18 cellular contexts compared by ENCODE assay signal in the genomic region with DNA sequence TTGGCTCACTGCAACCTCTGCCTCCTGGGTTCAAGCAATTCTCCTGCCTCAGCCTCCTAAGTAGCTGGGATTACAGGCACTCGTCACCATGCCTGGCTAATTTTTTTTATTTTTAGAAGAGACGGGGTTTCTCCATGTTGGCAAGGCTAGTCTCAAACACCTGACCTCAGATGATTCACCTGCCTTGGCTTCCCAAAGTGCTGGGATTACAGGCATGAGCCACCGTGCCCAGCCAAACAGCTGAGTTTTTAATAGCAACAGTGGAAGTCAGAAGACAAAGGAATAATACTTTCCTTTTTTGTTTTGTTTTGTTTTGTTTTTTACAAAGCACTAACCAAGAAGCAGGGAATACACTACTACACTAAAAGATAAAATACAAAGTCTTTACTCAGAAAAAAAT. TPM values are rescaled to one million over a fixed set of nuclear protein-coding genes. Genes with fewer than 3 reads are reported as not detected.
DNase-seq lines count a peak whose midpoint lies in the region; ATAC-seq lines count a peak whose summit lies in the region.
"Had no signal": no experiment of that assay in that cellular context is flagged by ENCODE, and none has a peak within 500 bp of the region (broad histone marks: within the 10 kb centered on the region; RNA-seq: fewer than 3 reads in every experiment).

No MANE protein-coding gene starts in this region.

- H3K9ac ChIP-seq in SK-N-MC (ENCODE audit: insufficient read length), result no peak overlapping the region

- no peak for DNase-seq in activated T-cell treated with anti-CD3 and anti-CD28 coated beads, Interleukin-2, amount 50 U/mL, for 72 hours
- DNase-seq in activated T-cell treated with anti-CD3 and anti-CD28 coated beads, Interleukin-2, amount 50 U/mL, for 48 hours, result no peak
- no peak for DNase-seq in SK-N-MC (ENCODE audit: low read depth, low spot score)
- DNase-seq in myocyte (ENCODE audit: low read depth), result peak; percentile 64
- DNase-seq in RKO (ENCODE audit: low spot score), result no peak
- DNase-seq in activated CD4-positive, alpha-beta T cell treated with anti-CD3 and anti-CD28 coated beads, Interleukin-2, amount 10 ng/mL, durations not matched to agents 24 days and 14 days, result no peak
- DNase-seq: AML-193; Caco-2; CD4-positive, alpha-beta T cell; DMS79; GDM1; HCEC 1CT had no signal

- H3K4me1 Mint-ChIP-seq in activated T-cell treated with anti-CD3 and anti-CD28 coated beads, Interleukin-2, amount 50 U/mL, for 72 hours (ENCODE audit: low read depth), result no peaks in the 10 kb centered on the region
- H3K4me1 Mint-ChIP-seq in activated CD4-positive, alpha-beta T cell treated with anti-CD3 and anti-CD28 coated beads, Interleukin-2, amount 10 ng/mL, durations not matched to agents 24 days and 14 days, result peaks cover 2% of the 10 kb centered on the region

- H3K4me3 Mint-ChIP-seq in activated T-cell treated with anti-CD3 and anti-CD28 coated beads, Interleukin-2, amount 50 U/mL, for 72 hours, result no peak overlapping the region
- no peak overlapping the region for H3K4me3 Mint-ChIP-seq in activated CD4-positive, alpha-beta T cell treated with anti-CD3 and anti-CD28 coated beads, Interleukin-2, amount 10 ng/mL, durations not matched to agents 24 days and 14 days
- H3K4me3 Mint-ChIP-seq: CD4-positive, alpha-beta T cell; GM23338 had no signal

- H3K36me3 Mint-ChIP-seq in activated T-cell treated with anti-CD3 and anti-CD28 coated beads, Interleukin-2, amount 50 U/mL, for 72 hours (ENCODE audit: insufficient read depth in 2 of 2), result no peaks in the 10 kb centered on the region
- H3K36me3 Mint-ChIP-seq in activated CD4-positive, alpha-beta T cell treated with anti-CD3 and anti-CD28 coated beads, Interleukin-2, amount 10 ng/mL, durations not matched to agents 24 days and 14 days (ENCODE audit: low read depth), result no peaks in the 10 kb centered on the region

- H3K9me3 ChIP-seq in SK-N-MC (ENCODE audit: low read depth, low read length), result no peaks in the 10 kb centered on the region

- no peak for ATAC-seq in activated T-cell treated with anti-CD3 and anti-CD28 coated beads, Interleukin-2, amount 50 U/mL, for 72 hours (replicated peaks in 1 of 2)
- ATAC-seq in GM18870 (IDR thresholded peaks at IDR 0.05; ENCODE audit: unreplicated experiment), result no peak
- ATAC-seq: A549 had no signal

- H3K27ac Mint-ChIP-seq in activated T-cell treated with anti-CD3 and anti-CD28 coated beads, Interleukin-2, amount 50 U/mL, for 72 hours, result peak overlapping the region; percentile 69
- H3K27ac Mint-ChIP-seq in activated CD4-positive, alpha-beta T cell treated with anti-CD3 and anti-CD28 coated beads, Interleukin-2, amount 10 ng/mL, durations not matched to agents 24 days and 14 days, result no peak overlapping the region
- H3K27ac Mint-ChIP-seq: CD4-positive, alpha-beta T cell; GM23338 had no signal

- H3K27me3 Mint-ChIP-seq in activated T-cell treated with anti-CD3 and anti-CD28 coated beads, Interleukin-2, amount 50 U/mL, for 72 hours (ENCODE audit: low read depth), result no peaks in the 10 kb centered on the region
- no peaks in the 10 kb centered on the region for H3K27me3 Mint-ChIP-seq in activated CD4-positive, alpha-beta T cell treated with anti-CD3 and anti-CD28 coated beads, Interleukin-2, amount 10 ng/mL, durations not matched to agents 24 days and 14 days
- H3K27me3 Mint-ChIP-seq: CD4-positive, alpha-beta T cell had no signal

- intact Hi-C loops in activated CD4-positive, alpha-beta T cell treated with anti-CD3 and anti-CD28 coated beads, Interleukin-2, amount 10 ng/mL, durations not matched to agents 24 days and 14 days (cut with micrococcal nuclease), result no loop called here

- H3K27ac ChIP-seq in SK-N-MC, result peak overlapping the region; percentile 49; the same call in 1 of the 2 replicates
- H3K27ac ChIP-seq: 22Rv1, A549, C4-2B, HL-60 had no signal

- no peaks in the 10 kb centered on the region for H3K9me3 Mint-ChIP-seq in activated T-cell treated with anti-CD3 and anti-CD28 coated beads, Interleukin-2, amount 50 U/mL, for 72 hours
- no peaks in the 10 kb centered on the region for H3K9me3 Mint-ChIP-seq in activated CD4-positive, alpha-beta T cell treated with anti-CD3 and anti-CD28 coated beads, Interleukin-2, amount 10 ng/mL, durations not matched to agents 24 days and 14 days
- H3K9me3 Mint-ChIP-seq: CD4-positive, alpha-beta T cell had no signal

- no peaks in the 10 kb centered on the region for H3K36me3 ChIP-seq in SK-N-MC (ENCODE audit: insufficient read depth, low read length)

- H3K4me3 ChIP-seq in SK-N-MC, result no peak overlapping the region
- H3K4me3 ChIP-seq: A549, GM23338 had no signal

RNA-seq across cellular contexts. Expression of gene GPR75, which starts 16.9 kb away (rescaled TPM):
- 1 to 10 TPM; 1.0 to 1.2 TPM for total RNA-seq in activated T-cell treated with anti-CD3 and anti-CD28 coated beads, Interleukin-2, amount 50 U/mL, for 72 hours
- total RNA-seq in myocyte, result 0.70 and 0.94 TPM in 2 replicates
- 1.1 TPM for polyA plus RNA-seq in myocyte (2012)
- total RNA-seq in activated CD4-positive, alpha-beta T cell treated with anti-CD3 and anti-CD28 coated beads, Interleukin-2, amount 10 ng/mL, durations not matched to agents 24 days and 14 days, result 2.5 and 3.1 TPM in 2 replicates

RNA-seq across cellular contexts. Expression of gene ERLEC1, which starts 56.0 kb away (rescaled TPM):
- total RNA-seq in activated T-cell treated with anti-CD3 and anti-CD28 coated beads, Interleukin-2, amount 50 U/mL, for 72 hours, result 10 to 100 TPM; 24.4 to 31.4 TPM
- 55.7 and 90.4 TPM in 2 replicates for total RNA-seq in myocyte
- 47.6 TPM for polyA plus RNA-seq in myocyte (2012)
- total RNA-seq in activated CD4-positive, alpha-beta T cell treated with anti-CD3 and anti-CD28 coated beads, Interleukin-2, amount 10 ng/mL, durations not matched to agents 24 days and 14 days, result 24.1 and 24.9 TPM in 2 replicates

RNA-seq across cellular contexts. Expression of gene ASB3, which starts 56.1 kb away (rescaled TPM):
- 10 to 100 TPM; 29.6 to 31.7 TPM for total RNA-seq in activated T-cell treated with anti-CD3 and anti-CD28 coated beads, Interleukin-2, amount 50 U/mL, for 72 hours
- total RNA-seq in myocyte, result 14.0 and 16.8 TPM in 2 replicates
- polyA plus RNA-seq in myocyte (2012), result 12.0 TPM
- 19.6 and 24.0 TPM in 2 replicates for total RNA-seq in activated CD4-positive, alpha-beta T cell treated with anti-CD3 and anti-CD28 coated beads, Interleukin-2, amount 10 ng/mL, durations not matched to agents 24 days and 14 days
